Comparison of ENCODE assay signal across 28 cellular contexts in the genomic region with DNA sequence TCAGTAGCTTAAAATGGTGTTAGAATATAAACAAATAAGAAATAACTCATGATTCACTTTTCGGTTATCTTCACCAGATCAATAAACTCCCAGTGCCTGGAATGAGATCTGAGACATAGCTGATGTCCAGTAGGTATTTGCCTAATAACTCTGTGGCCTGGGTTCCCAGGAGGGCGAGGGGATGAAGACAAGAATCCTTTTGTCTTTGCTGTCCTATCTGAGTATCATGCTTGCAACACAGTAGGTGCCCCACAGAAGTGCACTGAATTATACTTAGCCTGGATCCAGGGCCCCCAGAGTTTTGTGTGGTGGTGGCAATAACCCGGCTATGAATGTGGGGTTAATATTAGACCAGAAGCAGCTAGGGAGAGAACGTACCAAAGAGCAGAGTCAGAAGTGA.
"Had no signal": no experiment of that assay in that cellular context is flagged by ENCODE, and none has a peak within 500 bp of the region (broad histone marks: within the 10 kb centered on the region; RNA-seq: fewer than 3 reads in every experiment).

No MANE protein-coding gene starts in this region.

- H3K9me3 ChIP-seq: heart left ventricle, testis, transverse colon had no signal

- ATAC-seq: activated CD4-positive, CD25-positive, alpha-beta regulatory T cell treated with anti-CD3 and anti-CD28 coated beads, Interleukin-2, amount 50 U/mL, for 24 hours; activated T-cell treated with anti-CD3 and anti-CD28 coated beads, Interleukin-2, amount 50 U/mL, for 4 hours; esophagus mucosa; foreskin keratinocyte; heart left ventricle; left colon; naive thymus-derived CD4-positive, alpha-beta T cell; right cardiac atrium had no signal

- H3K9me3 Mint-ChIP-seq: activated CD4-positive, alpha-beta memory T cell treated with anti-CD3 and anti-CD28 coated beads, Interleukin-2, amount 10 ng/mL, durations not matched to agents 7 days and 5 days; activated naive CD4-positive, alpha-beta T cell treated with anti-CD3 and anti-CD28 coated beads, Interleukin-2, amount 50 U/mL, for 24 hours; activated T-cell treated with anti-CD3 and anti-CD28 coated beads, Interleukin-2, amount 50 U/mL, for 4 hours; activated T-helper 2 cell treated with anti-CD3 and anti-CD28 coated beads, Interferon-gamma antibody, Interleukin-2, Interleukin-4, amounts not matched to agents 10 μg/mL and 5 μg/mL and 100 μg/mL, durations not matched to agents 14 hours and 24 hours and 36 hours; immature natural killer cell; mesothelial cell of epicardium; naive thymus-derived CD4-positive, alpha-beta T cell; T-helper 2 cell treated with Interferon-gamma antibody and Interleukin-4, amounts not matched to agents 5 μg/mL and 100 μg/mL, for 36 hours had no signal

- H3K4me1 Mint-ChIP-seq: mesothelial cell of epicardium had no signal

- H3K4me3 ChIP-seq: heart left ventricle, testis, transverse colon had no signal

- H3K36me3 ChIP-seq: brain microvascular endothelial cell, transverse colon had no signal

- H3K4me3 Mint-ChIP-seq: activated CD4-positive, alpha-beta memory T cell treated with anti-CD3 and anti-CD28 coated beads, Interleukin-2, amount 10 ng/mL, durations not matched to agents 7 days and 5 days; activated naive CD4-positive, alpha-beta T cell treated with anti-CD3 and anti-CD28 coated beads, Interleukin-2, amount 50 U/mL, for 24 hours; activated T-cell treated with anti-CD3 and anti-CD28 coated beads, Interleukin-2, amount 50 U/mL, for 4 hours; immature natural killer cell; mesothelial cell of epicardium; naive thymus-derived CD4-positive, alpha-beta T cell; T-helper 2 cell treated with Interferon-gamma antibody and Interleukin-4, amounts not matched to agents 5 μg/mL and 100 μg/mL, for 36 hours had no signal

- H3K36me3 Mint-ChIP-seq: mesothelial cell of epicardium had no signal

- H3K27me3 ChIP-seq: brain microvascular endothelial cell, foreskin keratinocyte, heart left ventricle, testis, transverse colon had no signal

- H2AFZ ChIP-seq: parathyroid adenoma had no signal

- H3K27me3 Mint-ChIP-seq: activated CD4-positive, alpha-beta memory T cell treated with anti-CD3 and anti-CD28 coated beads, Interleukin-2, amount 10 ng/mL, durations not matched to agents 7 days and 5 days; activated naive CD4-positive, alpha-beta T cell treated with anti-CD3 and anti-CD28 coated beads, Interleukin-2, amount 50 U/mL, for 24 hours; naive thymus-derived CD4-positive, alpha-beta T cell had no signal

- H3K9ac ChIP-seq: parathyroid adenoma had no signal

- H3K27ac ChIP-seq: brain microvascular endothelial cell, foreskin keratinocyte, heart left ventricle, parathyroid adenoma, testis, transverse colon, VCaP had no signal

- H3K27ac Mint-ChIP-seq: activated CD4-positive, alpha-beta memory T cell treated with anti-CD3 and anti-CD28 coated beads, Interleukin-2, amount 10 ng/mL, durations not matched to agents 7 days and 5 days; activated naive CD4-positive, alpha-beta T cell treated with anti-CD3 and anti-CD28 coated beads, Interleukin-2, amount 50 U/mL, for 24 hours; activated T-helper 2 cell treated with anti-CD3 and anti-CD28 coated beads, Interferon-gamma antibody, Interleukin-2, Interleukin-4, amounts not matched to agents 10 μg/mL and 5 μg/mL and 100 μg/mL, durations not matched to agents 14 hours and 24 hours and 36 hours; immature natural killer cell; mesothelial cell of epicardium; naive thymus-derived CD4-positive, alpha-beta T cell; T-helper 2 cell treated with Interferon-gamma antibody and Interleukin-4, amounts not matched to agents 5 μg/mL and 100 μg/mL, for 36 hours had no signal

- DNase-seq: activated CD4-positive, alpha-beta memory T cell treated with anti-CD3 and anti-CD28 coated beads, Interleukin-2, amount 10 ng/mL, durations not matched to agents 7 days and 5 days; activated CD4-positive, alpha-beta T cell treated with anti-CD3 and anti-CD28 coated beads for 48 hours; activated CD8-positive, alpha-beta memory T cell treated with anti-CD3 and anti-CD28 coated beads, Interleukin-2, amount 50 U/mL, for 48 hours; activated T-cell treated with anti-CD3 and anti-CD28 coated beads, Interleukin-2, amount 50 U/mL, for 4 hours; aorta; brain microvascular endothelial cell; cortex of kidney; foreskin keratinocyte; heart left ventricle; hypothalamus; immature natural killer cell; kidney; left colon; naive thymus-derived CD4-positive, alpha-beta T cell; nucleus accumbens; right cardiac atrium; stimulated activated CD4-positive, alpha-beta T cell treated with anti-CD3 and anti-CD28 coated beads, Interleukin-2, amount 100 ng/mL, for 48 hours; stimulated activated naive CD4-positive, alpha-beta T cell treated with Interleukin-2 at 50 U/mL for 16 hours; testis; transverse colon had no signal

- H3K4me1 ChIP-seq: foreskin keratinocyte, heart left ventricle, parathyroid adenoma, testis, transverse colon had no signal

- H3K79me2 ChIP-seq: parathyroid adenoma had no signal
